In the genomic region with DNA sequence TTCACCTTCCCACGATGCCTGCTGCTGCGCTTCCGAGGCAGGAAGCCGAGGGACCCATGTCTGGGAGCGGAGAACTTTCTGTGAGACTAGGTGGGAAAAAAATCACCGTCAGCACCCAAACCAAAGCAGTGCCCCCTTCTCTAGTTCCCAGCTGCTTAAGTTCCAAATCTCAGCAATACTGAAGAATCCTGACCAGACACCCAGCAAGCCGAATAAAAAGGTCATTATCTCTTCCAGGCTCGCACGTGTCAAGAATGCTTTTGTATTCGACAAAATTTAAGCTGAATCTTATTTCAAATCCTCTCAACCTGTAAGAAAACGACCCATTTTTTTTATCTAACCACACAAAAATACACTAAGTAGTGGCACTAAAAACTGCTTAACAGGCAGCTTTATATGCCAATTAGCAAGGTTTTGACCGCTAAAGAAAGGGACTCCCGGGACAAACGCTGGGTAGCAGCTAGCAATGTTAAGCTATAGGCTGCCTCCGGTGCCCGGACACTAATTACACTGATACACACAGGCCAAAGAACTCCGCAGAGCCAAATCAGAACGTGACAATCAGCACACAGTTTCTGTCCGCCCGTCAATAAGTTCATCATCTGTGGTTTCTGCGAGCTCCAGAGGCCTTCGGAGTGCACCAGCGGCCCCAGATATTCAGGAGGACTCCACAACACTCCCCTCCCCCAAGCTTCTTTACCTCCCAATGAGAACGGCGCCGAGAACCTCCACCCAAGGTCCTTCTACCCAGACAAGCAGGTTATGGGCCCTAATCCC, we compare ENCODE assay signal across 7 cellular contexts. TPM values are rescaled to one million over a fixed set of nuclear protein-coding genes. Genes with fewer than 3 reads are reported as not detected.
DNase-seq lines count a peak whose midpoint lies in the region; ATAC-seq and TF ChIP-seq lines count a peak whose summit lies in the region.

No MANE protein-coding gene starts in this region.

- peak overlapping the region; percentile 99 for H3K4me3 Mint-ChIP-seq in activated T-helper 17 cell treated with anti-CD3 and anti-CD28 coated beads, Interleukin-2, amount 50 U/mL, for 72 hours

- DNase-seq in left ventricle myocardium inferior (no peak), sciatic nerve (ENCODE audit: low spot score) (no peak), NCI-H510A treated with DMSO at 0.1 percent for 48 hours (lab: John Stamatoyannopoulos, UW) (no peak), posterior vena cava (ENCODE audit: low spot score) (no peak)

- H3K9ac ChIP-seq in HUES48 (ENCODE audit: low read depth, low read length) = peak overlapping the region; percentile 98

- H3K4me3 ChIP-seq in HUES48 (ENCODE audit: low read depth, low read length) (peak overlapping the region; percentile 95), left ventricle myocardium inferior (peak overlapping the region; percentile 87)

- ATAC-seq in GM19467 (IDR thresholded peaks at IDR 0.05; ENCODE audit: unreplicated experiment) (peak; percentile 2), sciatic nerve (peak; percentile 28)
- ATAC-seq in activated T-helper 17 cell treated with anti-CD3 and anti-CD28 coated beads, Interleukin-2, amount 50 U/mL, for 72 hours (replicated peaks) = peak; percentile 12

- H3K9me3 ChIP-seq in HUES48 (ENCODE audit: control insufficient read depth, insufficient read depth, low read length) = no peaks in the 10 kb centered on the region
- H3K9me3 ChIP-seq in left ventricle myocardium inferior (replicated peaks) = no peaks in the 10 kb centered on the region

- H3K27ac Mint-ChIP-seq in activated T-helper 17 cell treated with anti-CD3 and anti-CD28 coated beads, Interleukin-2, amount 50 U/mL, for 72 hours = peak overlapping the region; percentile 100

- no peaks in the 10 kb centered on the region for H3K27me3 Mint-ChIP-seq in activated T-helper 17 cell treated with anti-CD3 and anti-CD28 coated beads, Interleukin-2, amount 50 U/mL, for 72 hours

- peak overlapping the region; percentile 99 for H3K27ac ChIP-seq in HUES48 (ENCODE audit: low read depth, low read length)
- peak overlapping the region; percentile 93 for H3K27ac ChIP-seq in left ventricle myocardium inferior (replicated peaks)

- H3K9me3 Mint-ChIP-seq in activated T-helper 17 cell treated with anti-CD3 and anti-CD28 coated beads, Interleukin-2, amount 50 U/mL, for 72 hours = no peaks in the 10 kb centered on the region

- intact Hi-C loops in left ventricle myocardium inferior (cut with micrococcal nuclease) (no loop called here), sciatic nerve (cut with DNase I) (loop anchor here (10.0 kb wide), 1 partner anchor 454 kb away; no protein-coding TSS in a partner anchor), posterior vena cava (cut with DNase I) (no loop called here)

- no peak for TF ChIP-seq CTCF in left ventricle myocardium inferior (IDR thresholded peaks at IDR 0.05; ENCODE audit: borderline replicate concordance)

- peaks cover 4% of the 10 kb centered on the region for H3K4me1 Mint-ChIP-seq in activated T-helper 17 cell treated with anti-CD3 and anti-CD28 coated beads, Interleukin-2, amount 50 U/mL, for 72 hours

- peaks cover 66% of the 10 kb centered on the region for H3K36me3 Mint-ChIP-seq in activated T-helper 17 cell treated with anti-CD3 and anti-CD28 coated beads, Interleukin-2, amount 50 U/mL, for 72 hours (ENCODE audit: low read depth)

- peaks cover 21% of the 10 kb centered on the region for H3K4me1 ChIP-seq in HUES48 (ENCODE audit: control insufficient read depth, insufficient read depth, low read length)
- H3K4me1 ChIP-seq in left ventricle myocardium inferior = peaks cover 64% of the 10 kb centered on the region

- H3K27me3 ChIP-seq in HUES48 (ENCODE audit: control insufficient read depth, insufficient read depth, low read length) (no peaks in the 10 kb centered on the region), left ventricle myocardium inferior (ENCODE audit: low read depth) (no peaks in the 10 kb centered on the region)

- H3K36me3 ChIP-seq in HUES48 (ENCODE audit: control insufficient read depth, insufficient read depth, low read length) (peaks cover 52% of the 10 kb centered on the region), left ventricle myocardium inferior (peaks cover 45% of the 10 kb centered on the region)

RNA-seq across cellular contexts. Expression of a gene that starts 0.7 kb away (rescaled TPM):
- total RNA-seq in activated T-helper 17 cell treated with anti-CD3 and anti-CD28 coated beads, Interleukin-2, amount 50 U/mL, for 72 hours = 1,000 to 10,000 TPM; 2,256 to 2,974 TPM
- total RNA-seq in left ventricle myocardium inferior (325 TPM), sciatic nerve (1,341 TPM), posterior vena cava (1,000 to 10,000 TPM; 1,303 to 1,339 TPM)

RNA-seq across cellular contexts. Expression of a gene that starts 31.1 kb away (rescaled TPM):
- total RNA-seq in activated T-helper 17 cell treated with anti-CD3 and anti-CD28 coated beads, Interleukin-2, amount 50 U/mL, for 72 hours = not detected
- total RNA-seq in left ventricle myocardium inferior (37.7 TPM), sciatic nerve (52.9 TPM), posterior vena cava (10 to 100 TPM; 12.8 to 15.2 TPM)

Comparison
In these comparisons a context has a peak if more than half of its experiments do, and no peak if none do; other contexts are left out.
1. RNA of a gene that starts 31.1 kb away (total RNA-seq): 52.9 TPM in sciatic nerve (single experiment), 37.7 TPM in left ventricle myocardium inferior (single experiment) and 12.8 to 15.2 TPM in posterior vena cava; not detected in activated T-helper 17 cell treated with anti-CD3 and anti-CD28 coated beads, Interleukin-2, amount 50 U/mL, for 72 hours; every median in the first group is over 10 times any median in the second.
2. Peak in every context shown above with its lines, with median percentiles within 50 percentile points of each other: ATAC-seq.